In the genomic region with DNA sequence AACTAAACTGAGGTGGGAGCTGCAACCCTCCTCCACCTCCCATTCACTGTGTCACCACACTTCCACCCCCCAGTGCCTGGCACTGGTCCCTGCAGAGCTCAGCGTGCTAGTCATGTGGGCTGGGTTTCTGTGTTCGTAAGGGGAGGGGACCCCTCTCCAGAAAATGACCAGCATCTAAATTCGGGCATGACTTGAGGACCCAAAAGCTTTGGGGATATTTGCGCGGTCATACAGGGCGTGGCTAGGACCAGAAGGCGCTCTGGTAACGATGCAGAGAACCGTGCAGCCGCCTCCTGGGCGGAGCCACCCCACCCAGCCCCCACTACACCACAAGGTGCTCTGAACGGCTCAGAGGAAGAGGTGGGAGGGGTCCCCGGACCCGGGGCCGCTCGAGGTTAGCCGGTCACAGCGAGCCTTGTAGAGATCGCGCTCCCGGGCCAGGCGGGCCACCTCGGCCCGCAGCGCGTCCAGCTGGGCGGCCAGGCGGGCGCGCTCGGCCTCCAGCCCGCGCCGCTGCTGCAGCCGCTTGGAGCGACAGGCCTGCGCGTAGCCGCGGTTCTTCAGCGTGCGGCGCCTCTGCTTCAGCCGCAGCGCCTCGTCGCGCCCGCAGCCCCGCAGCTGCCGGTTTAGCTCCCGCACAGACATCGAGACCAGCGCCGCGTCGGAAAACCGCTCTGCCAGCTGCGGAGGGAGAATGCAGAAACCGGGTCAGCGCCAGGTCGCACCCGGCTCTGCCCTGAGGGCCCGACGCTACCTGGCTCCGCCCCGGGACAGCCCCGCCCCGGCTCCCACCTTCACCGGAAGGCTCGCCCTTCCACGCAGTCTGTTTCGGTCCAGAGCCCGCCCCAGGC, we compare ENCODE assay signal across 8 cellular contexts. TPM values are rescaled to one million over a fixed set of nuclear protein-coding genes. Genes with fewer than 3 reads are reported as not detected.
DNase-seq lines count a peak whose midpoint lies in the region; ATAC-seq, FAIRE-seq and TF ChIP-seq lines count a peak whose summit lies in the region.

No MANE protein-coding gene starts in this region.

- H3K36me3 ChIP-seq in H1 (ENCODE audit: control insufficient read depth in 2 of 4, insufficient read depth in 4 of 4, low read length in 3 of 4) (no peaks in the 10 kb centered on the region), mucosa of descending colon (ENCODE audit: low read depth) (no peaks in the 10 kb centered on the region)

- peak overlapping the region; percentile 37 for H4K91ac ChIP-seq in H1 (replicated peaks; ENCODE audit: insufficient read length, low read length)

- ATAC-seq in GM18867 (IDR thresholded peaks at IDR 0.05; ENCODE audit: unreplicated experiment) (peak; percentile 90), HG03064 (IDR thresholded peaks at IDR 0.05; ENCODE audit: low read depth, unreplicated experiment) (peak; percentile 93), mucosa of descending colon (peak; percentile 94)

- no peak overlapping the region for H3K27ac ChIP-seq in H1 (ENCODE audit: low read depth, low read length)

- no peaks in the 10 kb centered on the region for H3K79me1 ChIP-seq in H1 (ENCODE audit: low read depth, low read length)

- peak overlapping the region; percentile 44; the same call in 1 of the 2 replicates for H2AFZ ChIP-seq in H1 (ENCODE audit: low read length)

- H3K79me2 ChIP-seq in H1 (ENCODE audit: control insufficient read depth in 1 of 2, insufficient read depth in 2 of 2, low read length in 2 of 2): no peaks in the 10 kb centered on the region

- 1% methylated on average over 36 of the region's 74 CpGs; no CpG with 5 or more reads in 1 of the 2 experiments for WGBS in H1 (ENCODE audit: extremely low coverage in 1 of 2, insufficient coverage in 1 of 2, insufficient read length in 1 of 2, insufficient replicate concordance in 2 of 2, low coverage in 1 of 2, low lambda C conversion rate in 2 of 2, missing lambda C conversion rate in 1 of 2), 2 experiments

- no peaks in the 10 kb centered on the region for H4K20me1 ChIP-seq in H1 (replicated peaks in 1 of 2; ENCODE audit: control insufficient read depth in 1 of 2, insufficient read depth in 2 of 2, low read length in 2 of 2)

- DNase-seq in AG08396 (ENCODE audit: low spot score) (peak; percentile 77), NCI-H510A treated with DMSO at 0.1 percent for 48 hours (lab: John Stamatoyannopoulos, UW) (peak; percentile 59), H1 (ENCODE audit: low read depth in 1 of 2, low spot score in 2 of 2) (peak in 1 of 2 experiments; percentile 81), mucosa of descending colon (peak; percentile 85 to 89 (median 88))
- DNase-seq in activated CD8-positive, alpha-beta memory T cell treated with anti-CD3 and anti-CD28 coated beads for 4 hours (ENCODE audit: low read depth in 2 of 2): peak; percentile 33 to 39
- DNase-seq in stimulated activated CD8-positive, alpha-beta memory T cell treated with anti-CD3 and anti-CD28 coated beads, Interleukin-4, amount 100 ng/mL, for 24 hours (ENCODE audit: low read depth): peak; percentile 69

- peak overlapping the region; percentile 47 for H3K56ac ChIP-seq in H1 (replicated peaks; ENCODE audit: insufficient read length, low read depth, low read length)

- peak overlapping the region; percentile 87; the same call in 1 of the 2 replicates for H3K18ac ChIP-seq in H1 (ENCODE audit: extremely low read depth, low read length)

- TF ChIP-seq CTCF in H1 (IDR thresholded peaks at IDR 0.05; ENCODE audit: control extremely low read depth in 1 of 3, insufficient read depth in 1 of 3, low read depth in 1 of 3, low read length in 3 of 3) (no peak), mucosa of descending colon (IDR thresholded peaks at IDR 0.05) (no peak)

- peaks cover 0 to 10% (median 7%) of the 10 kb centered on the region in 4 experiments; a peak in 5 of 7 replicates for H3K27me3 ChIP-seq in H1 (replicated peaks in 1 of 4; ENCODE audit: control insufficient read depth in 3 of 4, extremely low read depth in 1 of 4, insufficient read depth in 3 of 4, low read length in 3 of 4)

- H3K4me1 ChIP-seq in H1 (replicated peaks in 1 of 4; ENCODE audit: control insufficient read depth in 3 of 4, insufficient read depth in 4 of 4, low read length in 3 of 4) (peaks cover 0 to 18% (median 12%) of the 10 kb centered on the region in 4 experiments; a peak in 6 of 7 replicates), mucosa of descending colon (ENCODE audit: low read depth) (peaks cover 8% of the 10 kb centered on the region)

- H3K9ac ChIP-seq in H1 (replicated peaks in 1 of 4; ENCODE audit: extremely low read depth in 1 of 4, low read depth in 3 of 4, low read length in 3 of 4): peak overlapping the region in 3 of 4 experiments; percentile 19 to 68 (median 20); a peak in 4 of 7 replicates

- no peak overlapping the region for H2AK5ac ChIP-seq in H1 (ENCODE audit: low read depth, low read length)

- no peak overlapping the region for H3K23ac ChIP-seq in H1 (ENCODE audit: insufficient read length)

- H3K4me3 ChIP-seq in H1 (ENCODE audit: extremely low read depth in 1 of 4, insufficient read depth in 2 of 4, low read depth in 3 of 4, low read length in 4 of 4) (peak overlapping the region; percentile 54 to 67 (median 66)), mucosa of descending colon (peak overlapping the region; percentile 28)

- no peaks in the 10 kb centered on the region for H3K9me3 ChIP-seq in H1 (ENCODE audit: insufficient read depth in 2 of 2, low read depth in 1 of 2, low read length in 1 of 2)
- H3K9me3 ChIP-seq in mucosa of descending colon: no peaks in the 10 kb centered on the region

- intact Hi-C loops in mucosa of descending colon (cut with DNase I, micrococcal nuclease): no loop called here

- no peak overlapping the region for H3K4ac ChIP-seq in H1 (replicated peaks; ENCODE audit: insufficient read length, low read depth, low read length)

- CTCF ChIA-PET in H1 (lab: Charles Lee; ENCODE audit: partially characterized antibody): interaction anchor here (0.9 to 23.8 kb wide), 18 partner anchors 11 to 500 kb away, joined by 3 to 316 read pairs (median 6); a partner anchor contains a TSS

- TF ChIP-seq EP300 in H1 (IDR thresholded peaks at IDR 0.05; ENCODE audit: borderline replicate concordance in 1 of 2, low read depth in 2 of 2, low read length in 2 of 2): no peak

- TF ChIP-seq POLR2A in H1 (IDR thresholded peaks at IDR 0.05; ENCODE audit: control extremely low read depth in 1 of 2, low read depth in 2 of 2, low read length in 2 of 2): peak in 1 of 2 experiments; percentile 50; a peak in 1 of 3 replicates

- TF ChIP-seq RAD21 in H1 (IDR thresholded peaks at IDR 0.05 in 1 of 2, conservative IDR thresholded peaks at IDR 0.05 in 1 of 2; ENCODE audit: low read depth in 2 of 2, low read length in 2 of 2): no peak

- no peak overlapping the region for H3K14ac ChIP-seq in H1 (ENCODE audit: insufficient read length)

- H3K23me2 ChIP-seq in H1 (ENCODE audit: low read depth, low read length): peaks cover 11% of the 10 kb centered on the region; the same call in 1 of the 2 replicates

- H2BK20ac ChIP-seq in H1 (ENCODE audit: low read length): peak overlapping the region; percentile 32; the same call in 1 of the 2 replicates

- no peak for FAIRE-seq in H1 (lab: Jason Lieb, UNC)

- H4K8ac ChIP-seq in H1 (ENCODE audit: extremely low read depth, insufficient read depth, low read length): peak overlapping the region; percentile 1; the same call in 1 of the 2 replicates

- H2BK5ac ChIP-seq in H1 (ENCODE audit: low read depth, low read length): peak overlapping the region; percentile 87; the same call in 1 of the 2 replicates

- H4K5ac ChIP-seq in H1 (ENCODE audit: insufficient read length, low read depth, low read length): no peak overlapping the region

- POLR2A ChIA-PET in H1 (lab: Charles Lee; ENCODE audit: partially characterized antibody): interaction anchor here (1.0 to 27.2 kb wide), 14 partner anchors 9 to 162 kb away, joined by 3 to 626 read pairs (median 6); a partner anchor contains a TSS

- peak overlapping the region; percentile 95; the same call in 1 of the 2 replicates for H2BK15ac ChIP-seq in H1 (ENCODE audit: low read length)

- H2BK120ac ChIP-seq in H1 (replicated peaks; ENCODE audit: low read depth, low read length): no peak overlapping the region

- peak overlapping the region; percentile 75 to 84 for H3K4me2 ChIP-seq in H1 (ENCODE audit: insufficient read depth in 1 of 2, low read depth in 2 of 2, low read length in 2 of 2)

- H2BK12ac ChIP-seq in H1 (ENCODE audit: low read depth, low read length): no peak overlapping the region

RNA-seq across cellular contexts. Expression of a gene that starts 9.8 kb away (rescaled TPM):
- not detected in 2 replicates for total RNA-seq in H1 (2021; fragmentation: NEBNext Ultra II Directional; extraction: Animal tissue kit (Norgen Biotek cat#: 25700))
- 0.02 and 0.05 TPM in 2 replicates for polyA plus RNA-seq in H1 (2011; rRNA removed)
- not detected for polyA plus RNA-seq in H1 (2011; cell fraction: cytosol; rRNA removed)
- polyA plus RNA-seq in H1 (2011; cell fraction: nucleus; rRNA removed): 0.81 TPM
- not detected in 4 replicates for polyA plus RNA-seq in H1 (2012, experiment 1 of 2)
- polyA plus RNA-seq in H1 (2012, experiment 2 of 2): not detected
- 0.04 TPM for polyA plus RNA-seq in H1 (2013, experiment 1 of 2)
- not detected for polyA plus RNA-seq in H1 (2013, experiment 2 of 2)
- polyA minus RNA-seq in H1 (2011; rRNA and poly(A)+ RNA removed): 0.07 TPM in 1 of 2 replicates, not detected in the other
- polyA minus RNA-seq in H1 (2011; cell fraction: cytosol; rRNA and poly(A)+ RNA removed): not detected
- not detected for polyA minus RNA-seq in H1 (2011; cell fraction: nucleus; rRNA and poly(A)+ RNA removed)
- 1 to 10 TPM in 1 of 3 donors, under 1 TPM in 1, not detected in 1; 0.14 to 2.2 TPM for total RNA-seq in mucosa of descending colon

RNA-seq across cellular contexts. Expression of a gene that starts 13.0 kb away (rescaled TPM):
- total RNA-seq in H1 (2021; fragmentation: NEBNext Ultra II Directional; extraction: Animal tissue kit (Norgen Biotek cat#: 25700)): 79.3 and 81.9 TPM in 2 replicates
- polyA plus RNA-seq in H1 (2011; rRNA removed): 115 and 221 TPM in 2 replicates
- polyA plus RNA-seq in H1 (2011; cell fraction: cytosol; rRNA removed): 165 TPM
- polyA plus RNA-seq in H1 (2011; cell fraction: nucleus; rRNA removed): 263 TPM
- 63.9 to 105 TPM (median 99.4 TPM) in 4 replicates for polyA plus RNA-seq in H1 (2012, experiment 1 of 2)
- 105 TPM for polyA plus RNA-seq in H1 (2012, experiment 2 of 2)
- polyA plus RNA-seq in H1 (2013, experiment 1 of 2): 67.3 TPM
- polyA plus RNA-seq in H1 (2013, experiment 2 of 2): 67.0 TPM
- 75.2 and 96.9 TPM in 2 replicates for polyA minus RNA-seq in H1 (2011; rRNA and poly(A)+ RNA removed)
- polyA minus RNA-seq in H1 (2011; cell fraction: cytosol; rRNA and poly(A)+ RNA removed): 79.0 TPM
- polyA minus RNA-seq in H1 (2011; cell fraction: nucleus; rRNA and poly(A)+ RNA removed): 63.1 TPM
- 100 to 1,000 TPM in 2 of 3 donors, 10 to 100 TPM in 1; 64.7 to 150 (median 150) TPM for total RNA-seq in mucosa of descending colon

RNA-seq across cellular contexts. Expression of a gene that starts 29.3 kb away (rescaled TPM):
- 8.5 and 9.0 TPM in 2 replicates for total RNA-seq in H1 (2021; fragmentation: NEBNext Ultra II Directional; extraction: Animal tissue kit (Norgen Biotek cat#: 25700))
- polyA plus RNA-seq in H1 (2011; rRNA removed): 6.0 and 7.8 TPM in 2 replicates
- polyA plus RNA-seq in H1 (2011; cell fraction: cytosol; rRNA removed): 6.2 TPM
- 66.0 TPM for polyA plus RNA-seq in H1 (2011; cell fraction: nucleus; rRNA removed)
- polyA plus RNA-seq in H1 (2012, experiment 1 of 2): 8.3 to 9.7 TPM (median 9.4 TPM) in 4 replicates
- 4.6 TPM for polyA plus RNA-seq in H1 (2012, experiment 2 of 2)
- polyA plus RNA-seq in H1 (2013, experiment 1 of 2): 4.0 TPM
- polyA plus RNA-seq in H1 (2013, experiment 2 of 2): 3.4 TPM
- 9.5 and 11.4 TPM in 2 replicates for polyA minus RNA-seq in H1 (2011; rRNA and poly(A)+ RNA removed)
- polyA minus RNA-seq in H1 (2011; cell fraction: cytosol; rRNA and poly(A)+ RNA removed): 3.9 TPM
- polyA minus RNA-seq in H1 (2011; cell fraction: nucleus; rRNA and poly(A)+ RNA removed): 17.4 TPM
- 1 to 10 TPM; 1.4 to 2.7 (median 1.5) TPM for total RNA-seq in mucosa of descending colon

RNA-seq across cellular contexts. Expression of a gene that starts 33.5 kb away (rescaled TPM):
- 63.6 and 67.2 TPM in 2 replicates for total RNA-seq in H1 (2021; fragmentation: NEBNext Ultra II Directional; extraction: Animal tissue kit (Norgen Biotek cat#: 25700))
- 60.4 and 74.6 TPM in 2 replicates for polyA plus RNA-seq in H1 (2011; rRNA removed)
- 80.4 TPM for polyA plus RNA-seq in H1 (2011; cell fraction: cytosol; rRNA removed)
- 82.9 TPM for polyA plus RNA-seq in H1 (2011; cell fraction: nucleus; rRNA removed)
- 58.7 to 73.6 TPM (median 70.9 TPM) in 4 replicates for polyA plus RNA-seq in H1 (2012, experiment 1 of 2)
- 77.2 TPM for polyA plus RNA-seq in H1 (2012, experiment 2 of 2)
- polyA plus RNA-seq in H1 (2013, experiment 1 of 2): 30.0 TPM
- polyA plus RNA-seq in H1 (2013, experiment 2 of 2): 30.0 TPM
- 83.6 and 86.0 TPM in 2 replicates for polyA minus RNA-seq in H1 (2011; rRNA and poly(A)+ RNA removed)
- polyA minus RNA-seq in H1 (2011; cell fraction: cytosol; rRNA and poly(A)+ RNA removed): 46.2 TPM
- 55.6 TPM for polyA minus RNA-seq in H1 (2011; cell fraction: nucleus; rRNA and poly(A)+ RNA removed)
- 100 to 1,000 TPM in 1 of 3 donors, 10 to 100 TPM in 2; 65.8 to 101 (median 84.9) TPM for total RNA-seq in mucosa of descending colon

RNA-seq across cellular contexts. Expression of a gene that starts 33.6 kb away (rescaled TPM):
- 1.1 TPM in 2 replicates for total RNA-seq in H1 (2021; fragmentation: NEBNext Ultra II Directional; extraction: Animal tissue kit (Norgen Biotek cat#: 25700))
- polyA plus RNA-seq in H1 (2011; rRNA removed): 2.1 and 2.2 TPM in 2 replicates
- polyA plus RNA-seq in H1 (2011; cell fraction: cytosol; rRNA removed): 1.9 TPM
- 1.8 TPM for polyA plus RNA-seq in H1 (2011; cell fraction: nucleus; rRNA removed)
- 0.39 to 1.3 TPM (median 0.65 TPM) in 4 replicates for polyA plus RNA-seq in H1 (2012, experiment 1 of 2)
- polyA plus RNA-seq in H1 (2012, experiment 2 of 2): 1.0 TPM
- 1.1 TPM for polyA plus RNA-seq in H1 (2013, experiment 1 of 2)
- 1.3 TPM for polyA plus RNA-seq in H1 (2013, experiment 2 of 2)
- polyA minus RNA-seq in H1 (2011; rRNA and poly(A)+ RNA removed): 0.95 and 1.5 TPM in 2 replicates
- polyA minus RNA-seq in H1 (2011; cell fraction: cytosol; rRNA and poly(A)+ RNA removed): 0.51 TPM
- polyA minus RNA-seq in H1 (2011; cell fraction: nucleus; rRNA and poly(A)+ RNA removed): 2.5 TPM
- 1 to 10 TPM; 2.3 to 4.5 (median 2.8) TPM for total RNA-seq in mucosa of descending colon
